9 cellular contexts compared by ENCODE assay signal in genomic region chr1:25616932-25617625, GRCh38. TPM values are rescaled to one million over a fixed set of nuclear protein-coding genes. Genes with fewer than 3 reads are reported as not detected.
DNase-seq lines count a peak whose midpoint lies in the region; ATAC-seq and TF ChIP-seq lines count a peak whose summit lies in the region.
"Had no signal": no experiment of that assay in that cellular context is flagged by ENCODE, and none has a peak within 500 bp of the region (broad histone marks: within the 10 kb centered on the region; RNA-seq: fewer than 3 reads in every experiment).

No MANE protein-coding gene starts in this region.

- no peak overlapping the region for H3K4me3 Mint-ChIP-seq in activated CD4-positive, alpha-beta T cell treated with anti-CD3 and anti-CD28 coated beads, Interleukin-2, amount 10 ng/mL, durations not matched to agents 24 days and 14 days

- peak; percentile 7 for ATAC-seq in GM19467 (IDR thresholded peaks at IDR 0.05; ENCODE audit: unreplicated experiment)
- ATAC-seq in HG03139 (IDR thresholded peaks at IDR 0.05; ENCODE audit: unreplicated experiment) = no peak

- TF ChIP-seq POLR2A in prostate gland (IDR thresholded peaks at IDR 0.05) = no peak

- H3K27me3 ChIP-seq in prostate gland (replicated peaks; ENCODE audit: insufficient read depth) = no peaks in the 10 kb centered on the region

- peaks cover 63% of the 10 kb centered on the region for H3K27me3 Mint-ChIP-seq in activated CD4-positive, alpha-beta T cell treated with anti-CD3 and anti-CD28 coated beads, Interleukin-2, amount 10 ng/mL, durations not matched to agents 24 days and 14 days

- no peak for DNase-seq in AG09309 (ENCODE audit: low read depth)
- peak; percentile 80 for DNase-seq in activated CD4-positive, alpha-beta T cell treated with anti-CD3 and anti-CD28 coated beads, Interleukin-2, amount 10 ng/mL, durations not matched to agents 24 days and 14 days
- DNase-seq in fibroblast of mammary gland (ENCODE audit: low read depth) = no peak
- no peak for DNase-seq in prostate gland (ENCODE audit: low spot score)
- no peak for DNase-seq in NCI-H774 (lab: John Stamatoyannopoulos, UW)
- DNase-seq in GM13977 (ENCODE audit: low spot score) = no peak

- no peaks in the 10 kb centered on the region for H3K36me3 ChIP-seq in prostate gland

- WGBS in prostate gland = 0% methylated on average over 41 of the region's 102 CpGs

- H3K27ac Mint-ChIP-seq in activated CD4-positive, alpha-beta T cell treated with anti-CD3 and anti-CD28 coated beads, Interleukin-2, amount 10 ng/mL, durations not matched to agents 24 days and 14 days = no peak overlapping the region

- intact Hi-C loops in activated CD4-positive, alpha-beta T cell treated with anti-CD3 and anti-CD28 coated beads, Interleukin-2, amount 10 ng/mL, durations not matched to agents 24 days and 14 days (cut with micrococcal nuclease) = loop anchor here (5.0 kb wide), 1 partner anchor 70 kb away; no protein-coding TSS in a partner anchor
- intact Hi-C loops in prostate gland (cut with DNase I) = loop anchor here (2.0 kb wide), 2 partner anchors 78 to 128 kb away; no protein-coding TSS in a partner anchor

- peak overlapping the region; percentile 37 for H3K4me3 ChIP-seq in AG09309 (ENCODE audit: control insufficient read depth, low read depth, low read length)
- peak overlapping the region; percentile 35 for H3K4me3 ChIP-seq in fibroblast of mammary gland (ENCODE audit: control insufficient read depth, low read depth, low read length)
- peak overlapping the region; percentile 80 to 93 for H3K4me3 ChIP-seq in prostate gland

- TF ChIP-seq CTCF in AG09309 (IDR thresholded peaks at IDR 0.05; ENCODE audit: control insufficient read depth, insufficient read depth, low read depth, low read length, missing control alignments) (no peak), fibroblast of mammary gland (conservative IDR thresholded peaks at IDR 0.05; ENCODE audit: control insufficient read depth, insufficient read depth, low read depth, low read length) (no peak), prostate gland (IDR thresholded peaks at IDR 0.05) (no peak), GM13977 (IDR thresholded peaks at IDR 0.05; ENCODE audit: extremely low read depth, insufficient read depth, missing control alignments) (no peak)

- in situ Hi-C loops in GM13977 (cut with MboI; ENCODE audit: low pct_unique_long_range_greater_than_20kb, low sequenced_read_pairs, unreplicated experiment) = no loop called here

- peak overlapping the region; percentile 70 to 76 for H3K27ac ChIP-seq in prostate gland
- H3K27ac ChIP-seq: epithelial cell of prostate had no signal

- no peaks in the 10 kb centered on the region for H3K9me3 Mint-ChIP-seq in activated CD4-positive, alpha-beta T cell treated with anti-CD3 and anti-CD28 coated beads, Interleukin-2, amount 10 ng/mL, durations not matched to agents 24 days and 14 days

- peaks cover 5% of the 10 kb centered on the region for H3K36me3 Mint-ChIP-seq in activated CD4-positive, alpha-beta T cell treated with anti-CD3 and anti-CD28 coated beads, Interleukin-2, amount 10 ng/mL, durations not matched to agents 24 days and 14 days (ENCODE audit: low read depth)

- no peaks in the 10 kb centered on the region for H3K9me3 ChIP-seq in prostate gland

- H3K4me1 ChIP-seq in prostate gland (replicated peaks) = peaks cover 3% of the 10 kb centered on the region

- peaks cover 59% of the 10 kb centered on the region for H3K4me1 Mint-ChIP-seq in activated CD4-positive, alpha-beta T cell treated with anti-CD3 and anti-CD28 coated beads, Interleukin-2, amount 10 ng/mL, durations not matched to agents 24 days and 14 days

RNA-seq across cellular contexts. Expression of gene MAN1C1, which starts 0.5 kb away (rescaled TPM):
- 2.2 and 2.9 TPM in 2 replicates for total RNA-seq in activated CD4-positive, alpha-beta T cell treated with anti-CD3 and anti-CD28 coated beads, Interleukin-2, amount 10 ng/mL, durations not matched to agents 24 days and 14 days
- total RNA-seq in prostate gland = 10 to 100 TPM; 22.8 to 34.4 TPM

Comparison
In these comparisons a context has a peak if more than half of its experiments do, and no peak if none do; other contexts are left out.
1. H3K4me3 ChIP-seq: peak in every context shown above with its lines; median percentile 86 in prostate gland; 37 in AG09309; 35 in fibroblast of mammary gland.